Comparison of ENCODE assay signal across 16 cellular contexts in the genomic region with DNA sequence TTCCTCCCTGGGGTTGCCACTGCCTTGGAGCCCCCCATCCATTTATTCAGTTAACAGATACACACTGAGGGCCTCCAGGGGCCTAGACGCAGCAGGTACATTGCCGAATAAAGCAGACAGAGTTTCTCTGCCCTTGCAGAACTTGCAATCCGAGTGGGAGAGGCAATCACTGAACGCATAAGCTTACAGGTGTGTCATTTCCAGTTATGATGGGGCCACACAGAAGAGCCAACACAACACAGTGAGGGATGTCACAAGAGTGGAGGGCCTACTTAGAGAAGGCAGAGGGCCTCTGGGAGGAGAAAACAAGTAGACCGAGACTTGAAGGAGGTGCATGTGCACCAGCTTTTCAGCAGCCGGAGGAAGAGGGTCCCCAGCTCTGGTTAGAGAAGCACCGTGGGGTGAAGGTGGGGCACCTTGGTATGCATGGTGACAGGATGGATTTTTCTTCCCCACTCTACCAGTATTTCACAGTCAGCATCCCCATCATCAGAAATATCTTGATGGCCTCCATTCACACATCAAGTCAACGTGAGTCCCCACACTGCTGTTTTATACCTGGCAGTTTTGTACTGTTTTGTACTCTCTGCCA.
DNase-seq lines count a peak whose midpoint lies in the region; ATAC-seq, FAIRE-seq and TF ChIP-seq lines count a peak whose summit lies in the region.
"Had no signal": no experiment of that assay in that cellular context is flagged by ENCODE, and none has a peak within 500 bp of the region (broad histone marks: within the 10 kb centered on the region; RNA-seq: fewer than 3 reads in every experiment).

No MANE protein-coding gene starts in this region.

- H3K36me3 Mint-ChIP-seq in activated naive CD8-positive, alpha-beta T cell treated with anti-CD3 and anti-CD28 coated beads, Interleukin-2, amount 50 U/mL, for 24 hours (ENCODE audit: low read depth): no peaks in the 10 kb centered on the region

- FAIRE-seq in GM18507 (lab: Jason Lieb, UNC): peak; percentile 62

- H3K9me3 Mint-ChIP-seq in activated naive CD8-positive, alpha-beta T cell treated with anti-CD3 and anti-CD28 coated beads, Interleukin-2, amount 50 U/mL, for 24 hours: no peaks in the 10 kb centered on the region

- H3K4me3 Mint-ChIP-seq in activated naive CD8-positive, alpha-beta T cell treated with anti-CD3 and anti-CD28 coated beads, Interleukin-2, amount 50 U/mL, for 24 hours: no peak overlapping the region

- H3K9ac ChIP-seq in BLaER1 treated with 17β-estradiol and CSF1 and Interleukin-3, amounts not matched to agents 10 nM and 100 nM: no peak overlapping the region
- no peak overlapping the region for H3K9ac ChIP-seq in smooth muscle cell (ENCODE audit: low read depth)

- H3K4me1 Mint-ChIP-seq in activated naive CD8-positive, alpha-beta T cell treated with anti-CD3 and anti-CD28 coated beads, Interleukin-2, amount 50 U/mL, for 24 hours: peaks cover 59% of the 10 kb centered on the region

- ATAC-seq in activated naive CD8-positive, alpha-beta T cell treated with anti-CD3 and anti-CD28 coated beads, Interleukin-2, amount 50 U/mL, for 24 hours: no peak
- ATAC-seq in GM19452 (IDR thresholded peaks at IDR 0.05; ENCODE audit: unreplicated experiment) (no peak), HG03571 (IDR thresholded peaks at IDR 0.05; ENCODE audit: unreplicated experiment) (no peak)

- peaks cover 19 to 68% (median 47%) of the 10 kb centered on the region in 10 experiments for H3K4me1 ChIP-seq in BLaER1 treated with 17β-estradiol and CSF1 and Interleukin-3, amounts not matched to agents 10 nM and 100 nM
- no peaks in the 10 kb centered on the region for H3K4me1 ChIP-seq in smooth muscle cell (ENCODE audit: low read depth)

- H3K27me3 ChIP-seq in BLaER1 treated with 17β-estradiol and CSF1 and Interleukin-3, amounts not matched to agents 10 nM and 100 nM: no peaks in the 10 kb centered on the region
- no peaks in the 10 kb centered on the region for H3K27me3 ChIP-seq in smooth muscle cell (ENCODE audit: low read depth)

- peak overlapping the region in 1 of 11 experiments; percentile 57; a peak in 1 of 22 replicates for H3K27ac ChIP-seq in BLaER1 treated with 17β-estradiol and CSF1 and Interleukin-3, amounts not matched to agents 10 nM and 100 nM
- peak overlapping the region; percentile 94 for H3K27ac ChIP-seq in smooth muscle cell (ENCODE audit: low read depth)
- H3K27ac ChIP-seq: C4-2B had no signal

- peaks cover 4% of the 10 kb centered on the region for H3F3A ChIP-seq in smooth muscle cell (ENCODE audit: low read depth)

- DNase-seq in GM18507 (ENCODE audit: extremely low spot score, insufficient read length, low read depth) (no peak), smooth muscle cell (lab: John Stamatoyannopoulos, UW; ENCODE audit: unreplicated experiment) (no peak), LoVo (ENCODE audit: low spot score) (no peak)
- DNase-seq in activated naive CD8-positive, alpha-beta T cell treated with anti-CD3 and anti-CD28 coated beads, Interleukin-2, amount 50 U/mL, for 24 hours: peak; percentile 1
- DNase-seq: activated CD4-positive, CD25-positive, alpha-beta regulatory T cell; activated naive CD4-positive, alpha-beta T cell treated with Interleukin-2 at 50 U/mL for 16 hours; caudate nucleus; DMS79 treated with DMSO at 0.1 percent for 48 hours; midbrain; NCI-H2029; NCI-H69; substantia nigra had no signal

- peaks cover 0 to 59% (median 14%) of the 10 kb centered on the region in 11 experiments; a peak in 12 of 22 replicates for H3K36me3 ChIP-seq in BLaER1 treated with 17β-estradiol and CSF1 and Interleukin-3, amounts not matched to agents 10 nM and 100 nM
- H3K36me3 ChIP-seq in smooth muscle cell (ENCODE audit: low read depth): no peaks in the 10 kb centered on the region

- no peaks in the 10 kb centered on the region for H4K20me1 ChIP-seq in BLaER1 treated with 17β-estradiol and CSF1 and Interleukin-3, amounts not matched to agents 10 nM and 100 nM
- H4K20me1 ChIP-seq in smooth muscle cell (ENCODE audit: low read depth): no peaks in the 10 kb centered on the region

- peaks cover 0 to 4% (median 0%) of the 10 kb centered on the region in 11 experiments; a peak in 1 of 22 replicates for H3K9me3 ChIP-seq in BLaER1 treated with 17β-estradiol and CSF1 and Interleukin-3, amounts not matched to agents 10 nM and 100 nM (replicated peaks in 1 of 11)
- H3K9me3 ChIP-seq in smooth muscle cell (replicated peaks; ENCODE audit: low read depth): no peaks in the 10 kb centered on the region

- peak overlapping the region in 9 of 11 experiments; percentile 52 to 81 (median 69); a peak in 15 of 22 replicates for H3K4me2 ChIP-seq in BLaER1 treated with 17β-estradiol and CSF1 and Interleukin-3, amounts not matched to agents 10 nM and 100 nM
- H3K4me2 ChIP-seq in smooth muscle cell: no peak overlapping the region

- no peak overlapping the region for H2AFZ ChIP-seq in smooth muscle cell (ENCODE audit: low read depth)

- H3K27me3 Mint-ChIP-seq in activated naive CD8-positive, alpha-beta T cell treated with anti-CD3 and anti-CD28 coated beads, Interleukin-2, amount 50 U/mL, for 24 hours: no peaks in the 10 kb centered on the region

- WGBS in smooth muscle cell (ENCODE audit: low lambda C conversion rate): 97% methylated on average over 8 of the region's 8 CpGs

- H3K79me2 ChIP-seq in smooth muscle cell (ENCODE audit: low read depth): peaks cover 3% of the 10 kb centered on the region

- H3K27ac Mint-ChIP-seq in activated naive CD8-positive, alpha-beta T cell treated with anti-CD3 and anti-CD28 coated beads, Interleukin-2, amount 50 U/mL, for 24 hours: peak overlapping the region; percentile 91

- TF ChIP-seq CTCF in smooth muscle cell (IDR thresholded peaks at IDR 0.05; ENCODE audit: borderline replicate concordance, insufficient read depth, poor library complexity, severe bottlenecking): no peak

- H3K4me3 ChIP-seq in BLaER1 treated with 17β-estradiol and CSF1 and Interleukin-3, amounts not matched to agents 10 nM and 100 nM: no peak overlapping the region
- no peak overlapping the region for H3K4me3 ChIP-seq in smooth muscle cell
